14 cellular contexts compared by ENCODE assay signal in genomic region chr15:68528891-68529290, GRCh38. TPM values are rescaled to one million over a fixed set of nuclear protein-coding genes. Genes with fewer than 3 reads are reported as not detected.
DNase-seq lines count a peak whose midpoint lies in the region; ATAC-seq, FAIRE-seq and TF ChIP-seq lines count a peak whose summit lies in the region.
"Had no signal": no experiment of that assay in that cellular context is flagged by ENCODE, and none has a peak within 500 bp of the region (broad histone marks: within the 10 kb centered on the region; RNA-seq: fewer than 3 reads in every experiment).

No MANE protein-coding gene starts in this region.

- no peak for FAIRE-seq in small intestine (lab: Jason Lieb, UNC)

- intact Hi-C loops in vagina (cut with DNase I): no loop called here

- H3K4me3 Mint-ChIP-seq in activated naive CD4-positive, alpha-beta T cell treated with anti-CD3 and anti-CD28 coated beads, Interleukin-2, amount 10 ng/mL, durations not matched to agents 7 days and 5 days: peak overlapping the region; percentile 7
- H3K4me3 Mint-ChIP-seq: effector memory CD8-positive, alpha-beta T cell; WTC11 had no signal

- WGBS in small intestine, 3 donors: 1 to 25% (median 2%) methylated on average over 5 of the region's 5 CpGs

- peaks cover 2% of the 10 kb centered on the region for H3K36me3 Mint-ChIP-seq in activated naive CD4-positive, alpha-beta T cell treated with anti-CD3 and anti-CD28 coated beads, Interleukin-2, amount 10 ng/mL, durations not matched to agents 7 days and 5 days
- H3K36me3 Mint-ChIP-seq in activated naive CD4-positive, alpha-beta T cell treated with anti-CD3 and anti-CD28 coated beads, Interleukin-2, amount 50 U/mL, for 72 hours: peaks cover 17 to 23% of the 10 kb centered on the region in 2 donors

- H3K27ac ChIP-seq in epithelial cell of prostate (no peak overlapping the region), small intestine (ENCODE audit: low read depth in 1 of 2, low read length in 1 of 2) (no peak overlapping the region), vagina (no peak overlapping the region)

- peaks cover 16% of the 10 kb centered on the region for H3K9me3 Mint-ChIP-seq in activated naive CD4-positive, alpha-beta T cell treated with anti-CD3 and anti-CD28 coated beads, Interleukin-2, amount 10 ng/mL, durations not matched to agents 7 days and 5 days
- H3K9me3 Mint-ChIP-seq in activated naive CD4-positive, alpha-beta T cell treated with anti-CD3 and anti-CD28 coated beads, Interleukin-2, amount 50 U/mL, for 72 hours: peaks cover 21 to 24% of the 10 kb centered on the region in 2 donors

- no peaks in the 10 kb centered on the region for H3K36me3 ChIP-seq in small intestine (ENCODE audit: control insufficient read depth in 2 of 2, insufficient read depth in 2 of 2, low read length in 2 of 2)
- H3K36me3 ChIP-seq in vagina: no peaks in the 10 kb centered on the region
- H3K36me3 ChIP-seq: BE2C had no signal

- CTCF ChIA-PET in activated naive CD4-positive, alpha-beta T cell treated with anti-CD3 and anti-CD28 coated beads, Interleukin-2, amount 10 ng/mL, durations not matched to agents 7 days and 5 days (lab: Charles Lee): no interaction called here

- H3K4me3 ChIP-seq in small intestine (ENCODE audit: low read depth in 1 of 2, low read length in 2 of 2) (no peak overlapping the region), vagina (no peak overlapping the region)

- TF ChIP-seq POLR2A in vagina (IDR thresholded peaks at IDR 0.05): no peak

- TF ChIP-seq CTCF in vagina (IDR thresholded peaks at IDR 0.05): no peak

- no peak for DNase-seq in activated naive CD4-positive, alpha-beta T cell treated with anti-CD3 and anti-CD28 coated beads, Interleukin-2, amount 10 ng/mL, durations not matched to agents 7 days and 5 days
- no peak for DNase-seq in activated naive CD4-positive, alpha-beta T cell treated with anti-CD3 and anti-CD28 coated beads, Interleukin-2, amount 50 U/mL, for 72 hours (ENCODE audit: low spot score in 2 of 2)
- DNase-seq in RPMI7951 (ENCODE audit: low read depth): peak; percentile 80
- DNase-seq in epithelial cell of prostate (ENCODE audit: low read depth, low spot score): peak; percentile 16
- peak; percentile 81 for DNase-seq in small intestine
- no peak for DNase-seq in NCI-H146 (lab: John Stamatoyannopoulos, UW)
- no peak for DNase-seq in NCI-H446 (lab: John Stamatoyannopoulos, UW)
- DNase-seq in vagina (ENCODE audit: extremely low spot score in 2 of 2): no peak
- DNase-seq: BE2C; effector memory CD8-positive, alpha-beta T cell; NCI-H1930; trophoblast cell had no signal

- no peaks in the 10 kb centered on the region for H3K27me3 ChIP-seq in small intestine (ENCODE audit: control insufficient read depth in 2 of 2, insufficient read depth in 2 of 2, low read length in 2 of 2)
- H3K27me3 ChIP-seq in vagina: no peaks in the 10 kb centered on the region
- H3K27me3 ChIP-seq: BE2C had no signal

- H3K9me3 ChIP-seq in small intestine (ENCODE audit: control insufficient read depth, low read depth) (no peaks in the 10 kb centered on the region), vagina (peaks cover 3% of the 10 kb centered on the region)
- H3K9me3 ChIP-seq: BE2C had no signal

- H3K27ac Mint-ChIP-seq in activated naive CD4-positive, alpha-beta T cell treated with anti-CD3 and anti-CD28 coated beads, Interleukin-2, amount 10 ng/mL, durations not matched to agents 7 days and 5 days: no peak overlapping the region
- no peak overlapping the region for H3K27ac Mint-ChIP-seq in activated naive CD4-positive, alpha-beta T cell treated with anti-CD3 and anti-CD28 coated beads, Interleukin-2, amount 50 U/mL, for 72 hours
- H3K27ac Mint-ChIP-seq: effector memory CD8-positive, alpha-beta T cell; WTC11 had no signal

- peaks cover 0 to 6% of the 10 kb centered on the region in 2 donors for H3K4me1 ChIP-seq in small intestine (ENCODE audit: control insufficient read depth in 2 of 2, insufficient read depth in 1 of 2, low read depth in 1 of 2, low read length in 1 of 2)
- H3K4me1 ChIP-seq in vagina: peaks cover 5% of the 10 kb centered on the region
- H3K4me1 ChIP-seq: BE2C had no signal

- peaks cover 22% of the 10 kb centered on the region for H3K4me1 Mint-ChIP-seq in activated naive CD4-positive, alpha-beta T cell treated with anti-CD3 and anti-CD28 coated beads, Interleukin-2, amount 10 ng/mL, durations not matched to agents 7 days and 5 days

- ATAC-seq in activated naive CD4-positive, alpha-beta T cell treated with anti-CD3 and anti-CD28 coated beads, Interleukin-2, amount 50 U/mL, for 72 hours: no peak
- ATAC-seq: effector memory CD8-positive, alpha-beta T cell; Panc1; WTC11 had no signal

- peaks cover 37% of the 10 kb centered on the region for H3K27me3 Mint-ChIP-seq in activated naive CD4-positive, alpha-beta T cell treated with anti-CD3 and anti-CD28 coated beads, Interleukin-2, amount 10 ng/mL, durations not matched to agents 7 days and 5 days

RNA-seq across cellular contexts. Expression of gene CORO2B, which starts 49.9 kb away (rescaled TPM):
- total RNA-seq in activated naive CD4-positive, alpha-beta T cell treated with anti-CD3 and anti-CD28 coated beads, Interleukin-2, amount 50 U/mL, for 72 hours: under 1 TPM in 1 of 2 donors, not detected in 1; 0.07 TPM
- 5.6 and 5.9 TPM in 2 replicates for total RNA-seq in RPMI7951 (2014; rRNA removed; shearing (Covaris generic))
- polyA plus RNA-seq in small intestine: 1 to 10 TPM; 1.3 to 3.0 (median 1.4) TPM
- total RNA-seq in vagina: 4.7 TPM

Comparison
In these comparisons a context has a peak if more than half of its experiments do, and no peak if none do; other contexts are left out.
1. DNase-seq: peak in RPMI7951 (single experiment), epithelial cell of prostate (single experiment) and small intestine (single experiment); none in activated naive CD4-positive, alpha-beta T cell treated with anti-CD3 and anti-CD28 coated beads, Interleukin-2, amount 10 ng/mL, durations not matched to agents 7 days and 5 days (single experiment), activated naive CD4-positive, alpha-beta T cell treated with anti-CD3 and anti-CD28 coated beads, Interleukin-2, amount 50 U/mL, for 72 hours (0 of 2), NCI-H146 (single experiment), NCI-H446 (0 of 2) and vagina (0 of 2).